Comparison of ENCODE assay signal across 8 cellular contexts in genomic region chr9:6055213-6055612, GRCh38. TPM values are rescaled to one million over a fixed set of nuclear protein-coding genes. Genes with fewer than 3 reads are reported as not detected.
DNase-seq lines count a peak whose midpoint lies in the region; ATAC-seq and TF ChIP-seq lines count a peak whose summit lies in the region.

No MANE protein-coding gene starts in this region.

- peak; percentile 12 to 78 (median 60) for TF ChIP-seq CTCF in Peyer's patch (IDR thresholded peaks at IDR 0.05)

- no peak for TF ChIP-seq POLR2A in Peyer's patch (IDR thresholded peaks at IDR 0.05)

- peak; percentile 70 for DNase-seq in DMS 273 treated with DMSO at 0.1 percent for 48 hours (lab: John Stamatoyannopoulos, UW)
- peak; percentile 68 to 74 for DNase-seq in Kasumi-1 (lab: John Stamatoyannopoulos, UW)
- DNase-seq in Peyer's patch: peak in 1 of 3 donors; percentile 61
- peak; percentile 59 for DNase-seq in central memory CD4-positive, alpha-beta T cell
- no peak for DNase-seq in left lobe of liver (ENCODE audit: low spot score)
- peak; percentile 84 for DNase-seq in superior temporal gyrus (ENCODE audit: extremely low spot score)

- no peaks in the 10 kb centered on the region for H3K9me3 ChIP-seq in Peyer's patch

- H3K27me3 ChIP-seq in Peyer's patch: no peaks in the 10 kb centered on the region

- ATAC-seq in GM19395 (IDR thresholded peaks at IDR 0.05; ENCODE audit: unreplicated experiment): peak; percentile 63
- ATAC-seq in left lobe of liver: peak; percentile 90
- ATAC-seq in HG03139 (IDR thresholded peaks at IDR 0.05; ENCODE audit: unreplicated experiment): no peak

- no peaks in the 10 kb centered on the region for H3K36me3 ChIP-seq in Peyer's patch

- H3K27ac ChIP-seq in Peyer's patch: no peak overlapping the region

- H3K4me1 ChIP-seq in Peyer's patch: no peaks in the 10 kb centered on the region

- no peak overlapping the region for H3K4me3 ChIP-seq in Peyer's patch

RNA-seq across cellular contexts. Expression of gene RANBP6, which starts 39.8 kb away (rescaled TPM):
- total RNA-seq in Peyer's patch (10 to 100 TPM in 2 of 4 donors, 1 to 10 TPM in 2; 6.0 to 11.6 (median 8.3) TPM), left lobe of liver (8.0 TPM)
